In genomic region chr10:103198648-103199047, GRCh38 we compare ENCODE assay signal across 1 cellular context.
TF ChIP-seq lines count a peak whose summit lies in the region.

No MANE protein-coding gene starts in this region.

TF ChIP-seq in HepG2, 621 proteins besides CTCF, POLR2A, EP300 and RAD21:
- TF ChIP-seq ZNF788 (CRISPR knock-in tag; IDR thresholded peaks at IDR 0.05; ENCODE audit: borderline replicate concordance) = no peak
- no peak for TF ChIP-seq ZBTB7A (CRISPR knock-in tag; IDR thresholded peaks at IDR 0.05)
- peak; percentile 76 to 90 for TF ChIP-seq MAFK (conservative IDR thresholded peaks at IDR 0.05 in 1 of 2, IDR thresholded peaks at IDR 0.05 in 1 of 2; ENCODE audit: low read length in 2 of 2)
- no peak for TF ChIP-seq FOXA1 (IDR thresholded peaks at IDR 0.05)
- no peak for TF ChIP-seq FOXA1 (CRISPR knock-in tag; IDR thresholded peaks at IDR 0.05)
- TF ChIP-seq BRCA1 (CRISPR knock-in tag; IDR thresholded peaks at IDR 0.05) = no peak
- no peak for TF ChIP-seq ZC3H4 (CRISPR knock-in tag; IDR thresholded peaks at IDR 0.05; ENCODE audit: borderline replicate concordance)
- TF ChIP-seq HMGA1 (CRISPR knock-in tag; conservative IDR thresholded peaks at IDR 0.05) = no peak
- peak; percentile 88 for TF ChIP-seq NFE2L2 (IDR thresholded peaks at IDR 0.05; ENCODE audit: low read length)
- TF ChIP-seq ARNT (IDR thresholded peaks at IDR 0.05) = no peak
- no peak for TF ChIP-seq ZSCAN5A (CRISPR knock-in tag; IDR thresholded peaks at IDR 0.05; ENCODE audit: borderline replicate concordance)
- TF ChIP-seq ERF (CRISPR knock-in tag; IDR thresholded peaks at IDR 0.05) = no peak
- TF ChIP-seq ELF4 (CRISPR knock-in tag; IDR thresholded peaks at IDR 0.05; ENCODE audit: borderline replicate concordance) = no peak
- no peak for TF ChIP-seq CHD2 (IDR thresholded peaks at IDR 0.05; ENCODE audit: low read depth, low read length)
- TF ChIP-seq BHLHE40 (IDR thresholded peaks at IDR 0.05; ENCODE audit: low read length) = no peak
- no peak for TF ChIP-seq HNRNPH1 (optimal IDR thresholded peaks at IDR 0.05; ENCODE audit: low read depth, low read length)
- TF ChIP-seq MAFF (IDR thresholded peaks at IDR 0.05; ENCODE audit: low read depth, low read length) = peak; percentile 78
- no peak for TF ChIP-seq ZSCAN29 (CRISPR knock-in tag; conservative IDR thresholded peaks at IDR 0.05)
